Comparison of ENCODE assay signal across 15 cellular contexts in genomic region chr1:25668931-25669573, GRCh38. TPM values are rescaled to one million over a fixed set of nuclear protein-coding genes. Genes with fewer than 3 reads are reported as not detected.
DNase-seq lines count a peak whose midpoint lies in the region; ATAC-seq and TF ChIP-seq lines count a peak whose summit lies in the region.
"Had no signal": no experiment of that assay in that cellular context is flagged by ENCODE, and none has a peak within 500 bp of the region (broad histone marks: within the 10 kb centered on the region; RNA-seq: fewer than 3 reads in every experiment).

No MANE protein-coding gene starts in this region.

- H3K18ac ChIP-seq in trophoblast cell (ENCODE audit: low read length), result no peak overlapping the region

- no peak overlapping the region for H3K27ac ChIP-seq in CD4-positive, alpha-beta T cell (ENCODE audit: low read depth, low read length)
- no peak overlapping the region for H3K27ac ChIP-seq in trophoblast cell (ENCODE audit: low read depth, low read length)
- no peak overlapping the region for H3K27ac ChIP-seq in vagina
- H3K27ac ChIP-seq: PC-9 had no signal

- TF ChIP-seq POLR2A in vagina (IDR thresholded peaks at IDR 0.05), result no peak

- no peak overlapping the region for H2BK12ac ChIP-seq in trophoblast cell (ENCODE audit: low read length)

- H3K27me3 Mint-ChIP-seq in CD4-positive, alpha-beta T cell, result no peaks in the 10 kb centered on the region
- no peaks in the 10 kb centered on the region for H3K27me3 Mint-ChIP-seq in T-helper 17 cell

- H3K4me3 Mint-ChIP-seq in CD4-positive, alpha-beta T cell, result peak overlapping the region; percentile 18
- H3K4me3 Mint-ChIP-seq in T-helper 17 cell, result no peak overlapping the region

- H2BK5ac ChIP-seq in trophoblast cell (ENCODE audit: low read depth, low read length, poor library complexity), result no peak overlapping the region

- intact Hi-C loops in CD4-positive, alpha-beta T cell (cut with DNase I, micrococcal nuclease), result loop anchor here in 1 of 2 experiments (1.0 kb wide), 1 partner anchor 18 kb away; no protein-coding TSS in a partner anchor
- intact Hi-C loops in vagina (cut with DNase I), result no loop called here

- H3K4ac ChIP-seq in trophoblast cell (ENCODE audit: low read depth, low read length), result no peak overlapping the region

- H3K9me3 ChIP-seq in CD4-positive, alpha-beta T cell (ENCODE audit: control insufficient read depth, low read length), result no peaks in the 10 kb centered on the region
- no peaks in the 10 kb centered on the region for H3K9me3 ChIP-seq in T-helper 17 cell (ENCODE audit: control insufficient read depth, low read length, poor library complexity, severe bottlenecking)
- H3K9me3 ChIP-seq in trophoblast cell (ENCODE audit: insufficient read depth, low read depth, low read length), result no peaks in the 10 kb centered on the region
- no peaks in the 10 kb centered on the region for H3K9me3 ChIP-seq in vagina

- no peak overlapping the region for H3K4me2 ChIP-seq in trophoblast cell (ENCODE audit: low read length)
- H3K4me2 ChIP-seq: PC-9 had no signal

- H3K79me1 ChIP-seq in trophoblast cell (ENCODE audit: low read length), result peaks cover 2% of the 10 kb centered on the region

- H2BK120ac ChIP-seq in trophoblast cell (ENCODE audit: insufficient read depth, low read length, poor library complexity), result no peak overlapping the region

- no peaks in the 10 kb centered on the region for H3K79me2 ChIP-seq in trophoblast cell (ENCODE audit: control insufficient read depth, insufficient read depth, low read length, poor library complexity)

- peak overlapping the region; percentile 29 for H4K91ac ChIP-seq in trophoblast cell (ENCODE audit: low read depth, low read length)

- no peaks in the 10 kb centered on the region for H3K9me3 Mint-ChIP-seq in CD4-positive, alpha-beta T cell

- peak; percentile 58 for DNase-seq in activated effector memory CD4-positive, alpha-beta T cell treated with anti-CD3 and anti-CD28 coated beads, Interleukin-2, amount 50 U/mL, for 16 hours
- DNase-seq in activated effector memory CD4-positive, alpha-beta T cell treated with Interleukin-2 at 50 U/mL for 16 hours, result no peak
- DNase-seq in CD4-positive, alpha-beta T cell, result peak in 1 of 10 experiments; percentile 8
- DNase-seq in T-helper 17 cell (no peak), trophoblast cell (peak in 1 of 2 donors; percentile 42), vagina (ENCODE audit: extremely low spot score in 2 of 2) (no peak), dermis blood vessel endothelial cell (no peak)
- DNase-seq: Karpas-422, MM.1S, NCI-H1105, NCI-H187, NCI-H446 treated with DMSO at 0.1 percent for 48 hours, NCI-H774, PC-9 had no signal

- H4K8ac ChIP-seq in trophoblast cell (ENCODE audit: low read depth, low read length), result no peak overlapping the region

- no peak overlapping the region for H4K12ac ChIP-seq in trophoblast cell (ENCODE audit: low read depth, low read length)

- peaks cover 5 to 8% of the 10 kb centered on the region in 2 experiments for H3K4me1 ChIP-seq in trophoblast cell (ENCODE audit: control insufficient read depth in 1 of 2, insufficient read depth in 2 of 2, low read length in 2 of 2)
- H3K4me1 ChIP-seq in vagina, result peaks cover 23% of the 10 kb centered on the region

- H2AFZ ChIP-seq in trophoblast cell (ENCODE audit: insufficient read depth, low read length, poor library complexity), result no peak overlapping the region
- H2AFZ ChIP-seq: PC-9 had no signal

- H3K23ac ChIP-seq in trophoblast cell (ENCODE audit: low read length), result no peak overlapping the region

- H3K36me3 ChIP-seq in trophoblast cell (ENCODE audit: control insufficient read depth in 1 of 2, insufficient read depth in 2 of 2, low read length in 2 of 2), result no peaks in the 10 kb centered on the region
- H3K36me3 ChIP-seq in vagina, result no peaks in the 10 kb centered on the region

- CTCF ChIA-PET in CD4-positive, alpha-beta T cell (lab: Charles Lee), result no interaction called here

- POLR2A ChIA-PET in CD4-positive, alpha-beta T cell (lab: Charles Lee), result interaction anchor here (0.6 to 5.2 kb wide), 11 partner anchors 8 to 282 kb away, joined by 3 to 28 read pairs (median 5); no protein-coding TSS in a partner anchor

- WGBS in trophoblast cell (ENCODE audit: extremely low coverage, insufficient coverage, insufficient read length), result no CpG with 5 or more reads among the region's 9 CpGs

- H3K14ac ChIP-seq in trophoblast cell (ENCODE audit: low read length), result no peak overlapping the region

- no peak overlapping the region for H3K9ac ChIP-seq in trophoblast cell (ENCODE audit: low read length)

- TF ChIP-seq CTCF in CD4-positive, alpha-beta T cell (IDR thresholded peaks at IDR 0.05), result no peak
- no peak for TF ChIP-seq CTCF in vagina (IDR thresholded peaks at IDR 0.05)

- H3K36me3 Mint-ChIP-seq in CD4-positive, alpha-beta T cell (ENCODE audit: low read depth), result peaks cover 55% of the 10 kb centered on the region
- peaks cover 7% of the 10 kb centered on the region for H3K36me3 Mint-ChIP-seq in T-helper 17 cell (ENCODE audit: low read depth)

- H3K4me3 ChIP-seq in trophoblast cell (ENCODE audit: low read depth, low read length) (no peak overlapping the region), vagina (no peak overlapping the region)
- H3K4me3 ChIP-seq: PC-9 had no signal

- H3K27me3 ChIP-seq in CD4-positive, alpha-beta T cell (ENCODE audit: control insufficient read depth, insufficient read depth, low read length), result no peaks in the 10 kb centered on the region
- no peaks in the 10 kb centered on the region for H3K27me3 ChIP-seq in trophoblast cell (ENCODE audit: insufficient read depth, low read length)
- H3K27me3 ChIP-seq in vagina, result no peaks in the 10 kb centered on the region

- H2AK5ac ChIP-seq in trophoblast cell (ENCODE audit: low read length), result no peak overlapping the region

- ATAC-seq in CD4-positive, alpha-beta T cell (ENCODE audit: poor library complexity), result peak; percentile 44
- ATAC-seq in T-helper 17 cell, result peak; percentile 18
- no peak for ATAC-seq in HG03135 (IDR thresholded peaks at IDR 0.05; ENCODE audit: unreplicated experiment)

- peak overlapping the region; percentile 96 for H3K27ac Mint-ChIP-seq in CD4-positive, alpha-beta T cell
- H3K27ac Mint-ChIP-seq in T-helper 17 cell, result peak overlapping the region; percentile 65

- peaks cover 95% of the 10 kb centered on the region for H3K4me1 Mint-ChIP-seq in CD4-positive, alpha-beta T cell (ENCODE audit: low read depth)
- H3K4me1 Mint-ChIP-seq in T-helper 17 cell, result peaks cover 44% of the 10 kb centered on the region

RNA-seq across cellular contexts. Expression of gene MAN1C1, which starts 52.5 kb away (rescaled TPM):
- 10 to 100 TPM; 44.4 to 46.9 TPM for total RNA-seq in CD4-positive, alpha-beta T cell
- total RNA-seq in T-helper 17 cell (10 to 100 TPM; 16.9 to 27.3 TPM), vagina (31.4 TPM), dermis blood vessel endothelial cell (2.5 and 3.1 TPM in 2 replicates)
- polyA plus RNA-seq in trophoblast cell (2013), result 3.4 and 3.6 TPM in 2 replicates
